2 cellular contexts compared by ENCODE assay signal in the genomic region with DNA sequence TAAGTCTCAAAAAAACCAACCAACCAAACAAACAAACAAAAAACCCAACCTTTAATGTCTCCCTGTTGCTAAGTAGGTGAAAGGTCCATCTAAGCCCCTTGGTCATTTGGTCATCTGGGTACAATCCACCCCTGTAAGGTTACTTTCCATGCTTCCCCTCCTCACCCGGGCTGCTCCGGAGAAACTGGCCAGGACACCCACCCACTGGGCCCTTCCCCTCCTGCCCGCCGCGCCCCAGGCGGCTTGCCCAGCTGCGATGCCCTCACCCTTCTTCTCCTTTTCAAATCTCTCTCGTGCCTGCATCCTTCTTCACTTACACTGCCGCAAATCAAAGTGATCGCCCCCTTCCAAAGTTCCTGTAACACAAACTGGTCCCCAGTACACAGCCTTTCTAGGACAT.
TF ChIP-seq lines count a peak whose summit lies in the region.

No MANE protein-coding gene starts in this region.

TF ChIP-seq in SK-N-SH, 30 proteins besides CTCF, POLR2A, EP300 and RAD21 (continued from another document):
- TF ChIP-seq MEF2A (IDR thresholded peaks at IDR 0.05; ENCODE audit: borderline replicate concordance, low read depth) = no peak
- TF ChIP-seq, protein P1, sequence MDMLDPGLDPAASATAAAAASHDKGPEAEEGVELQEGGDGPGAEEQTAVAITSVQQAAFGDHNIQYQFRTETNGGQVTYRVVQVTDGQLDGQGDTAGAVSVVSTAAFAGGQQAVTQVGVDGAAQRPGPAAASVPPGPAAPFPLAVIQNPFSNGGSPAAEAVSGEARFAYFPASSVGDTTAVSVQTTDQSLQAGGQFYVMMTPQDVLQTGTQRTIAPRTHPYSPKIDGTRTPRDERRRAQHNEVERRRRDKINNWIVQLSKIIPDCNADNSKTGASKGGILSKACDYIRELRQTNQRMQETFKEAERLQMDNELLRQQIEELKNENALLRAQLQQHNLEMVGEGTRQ (IDR thresholded peaks at IDR 0.05; ENCODE audit: borderline replicate concordance, low read depth, low read length) = no peak
- TF ChIP-seq, protein P2, sequence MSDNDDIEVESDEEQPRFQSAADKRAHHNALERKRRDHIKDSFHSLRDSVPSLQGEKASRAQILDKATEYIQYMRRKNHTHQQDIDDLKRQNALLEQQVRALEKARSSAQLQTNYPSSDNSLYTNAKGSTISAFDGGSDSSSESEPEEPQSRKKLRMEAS (IDR thresholded peaks at IDR 0.05; ENCODE audit: low read depth) = no peak
- TF ChIP-seq SIN3A (IDR thresholded peaks at IDR 0.05; ENCODE audit: borderline replicate concordance, low read depth, low read length) = no peak
- no peak for TF ChIP-seq NFIC (IDR thresholded peaks at IDR 0.05; ENCODE audit: borderline replicate concordance)
- TF ChIP-seq EZH2phosphoT487 (IDR thresholded peaks at IDR 0.05; ENCODE audit: borderline replicate concordance, low read depth) = no peak
- no peak for TF ChIP-seq FOXM1 (IDR thresholded peaks at IDR 0.05; ENCODE audit: low read depth)

TF ChIP-seq in SK-N-SH treated with all-trans-retinoic acid at 6 μM for 48 hours, 23 proteins besides CTCF, POLR2A, EP300 and RAD21 (continued from another document):
- TF ChIP-seq, protein P3, sequence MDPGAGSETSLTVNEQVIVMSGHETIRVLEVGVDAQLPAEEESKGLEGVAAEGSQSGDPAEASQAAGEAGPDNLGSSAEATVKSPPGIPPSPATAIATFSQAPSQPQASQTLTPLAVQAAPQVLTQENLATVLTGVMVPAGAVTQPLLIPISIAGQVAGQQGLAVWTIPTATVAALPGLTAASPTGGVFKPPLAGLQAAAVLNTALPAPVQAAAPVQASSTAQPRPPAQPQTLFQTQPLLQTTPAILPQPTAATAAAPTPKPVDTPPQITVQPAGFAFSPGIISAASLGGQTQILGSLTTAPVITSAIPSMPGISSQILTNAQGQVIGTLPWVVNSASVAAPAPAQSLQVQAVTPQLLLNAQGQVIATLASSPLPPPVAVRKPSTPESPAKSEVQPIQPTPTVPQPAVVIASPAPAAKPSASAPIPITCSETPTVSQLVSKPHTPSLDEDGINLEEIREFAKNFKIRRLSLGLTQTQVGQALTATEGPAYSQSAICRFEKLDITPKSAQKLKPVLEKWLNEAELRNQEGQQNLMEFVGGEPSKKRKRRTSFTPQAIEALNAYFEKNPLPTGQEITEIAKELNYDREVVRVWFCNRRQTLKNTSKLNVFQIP (CRISPR knock-in tag; IDR thresholded peaks at IDR 0.05; ENCODE audit: borderline replicate concordance, low read depth) = no peak
- TF ChIP-seq ZFP3 (CRISPR knock-in tag; IDR thresholded peaks at IDR 0.05) (no peak), ZNF8 (CRISPR knock-in tag; IDR thresholded peaks at IDR 0.05) (no peak), ZFP30 (CRISPR knock-in tag; IDR thresholded peaks at IDR 0.05) (no peak), TCF4 (CRISPR knock-in tag; IDR thresholded peaks at IDR 0.05; ENCODE audit: borderline replicate concordance) (no peak), TOX (CRISPR knock-in tag; IDR thresholded peaks at IDR 0.05; ENCODE audit: borderline replicate concordance) (no peak), ARNTL (CRISPR knock-in tag; IDR thresholded peaks at IDR 0.05; ENCODE audit: borderline replicate concordance, low read depth) (no peak), PPARA (CRISPR knock-in tag; IDR thresholded peaks at IDR 0.05; ENCODE audit: borderline replicate concordance) (no peak), RARB (CRISPR knock-in tag; IDR thresholded peaks at IDR 0.05) (no peak), ZNF565 (CRISPR knock-in tag; conservative IDR thresholded peaks at IDR 0.05; ENCODE audit: low read depth) (no peak), ISL1 (CRISPR knock-in tag; IDR thresholded peaks at IDR 0.05) (no peak), CSDC2 (CRISPR knock-in tag; IDR thresholded peaks at IDR 0.05) (no peak)
- TF ChIP-seq, protein P4, sequence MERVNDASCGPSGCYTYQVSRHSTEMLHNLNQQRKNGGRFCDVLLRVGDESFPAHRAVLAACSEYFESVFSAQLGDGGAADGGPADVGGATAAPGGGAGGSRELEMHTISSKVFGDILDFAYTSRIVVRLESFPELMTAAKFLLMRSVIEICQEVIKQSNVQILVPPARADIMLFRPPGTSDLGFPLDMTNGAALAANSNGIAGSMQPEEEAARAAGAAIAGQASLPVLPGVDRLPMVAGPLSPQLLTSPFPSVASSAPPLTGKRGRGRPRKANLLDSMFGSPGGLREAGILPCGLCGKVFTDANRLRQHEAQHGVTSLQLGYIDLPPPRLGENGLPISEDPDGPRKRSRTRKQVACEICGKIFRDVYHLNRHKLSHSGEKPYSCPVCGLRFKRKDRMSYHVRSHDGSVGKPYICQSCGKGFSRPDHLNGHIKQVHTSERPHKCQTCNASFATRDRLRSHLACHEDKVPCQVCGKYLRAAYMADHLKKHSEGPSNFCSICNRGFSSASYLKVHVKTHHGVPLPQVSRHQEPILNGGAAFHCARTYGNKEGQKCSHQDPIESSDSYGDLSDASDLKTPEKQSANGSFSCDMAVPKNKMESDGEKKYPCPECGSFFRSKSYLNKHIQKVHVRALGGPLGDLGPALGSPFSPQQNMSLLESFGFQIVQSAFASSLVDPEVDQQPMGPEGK (CRISPR knock-in tag; IDR thresholded peaks at IDR 0.05; ENCODE audit: borderline replicate concordance) = no peak
